In the genomic region with DNA sequence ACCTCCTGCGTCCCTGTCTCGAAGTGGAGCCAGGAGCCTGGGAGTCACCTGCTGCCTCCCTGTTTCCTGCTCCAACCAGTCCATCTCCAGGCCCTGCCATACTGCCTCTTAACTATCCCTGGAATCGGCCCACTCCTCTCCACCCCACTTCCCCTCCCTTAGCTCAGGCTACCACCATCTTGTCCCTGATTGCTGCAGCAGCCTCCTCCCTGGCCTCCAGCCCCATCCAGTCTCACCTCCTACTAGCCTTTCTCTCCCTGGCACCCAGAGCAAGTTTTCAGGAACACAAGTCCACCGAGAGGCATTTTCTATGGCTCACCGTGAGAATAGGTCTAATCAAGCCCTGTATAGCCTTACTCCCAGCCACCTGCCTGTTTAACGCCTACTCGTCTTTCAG, we compare ENCODE assay signal across 7 cellular contexts. TPM values are rescaled to one million over a fixed set of nuclear protein-coding genes. Genes with fewer than 3 reads are reported as not detected.
A peak's percentile ranks its signal among the peaks of the same experiment; 100 is the strongest.
DNase-seq lines count a peak whose midpoint lies in the region; ATAC-seq and TF ChIP-seq lines count a peak whose summit lies in the region.

No MANE protein-coding gene starts in this region.

- H3K27ac ChIP-seq in iPS-18a (ENCODE audit: low read length), result no peak overlapping the region

- peaks cover 38% of the 10 kb centered on the region for H3K4me1 Mint-ChIP-seq in activated B cell treated with CpG ODN at 0.5 μM for 24 hours
- H3K4me1 Mint-ChIP-seq in stimulated activated effector memory CD8-positive, alpha-beta T cell treated with anti-CD3 and anti-CD28 coated beads, Interleukin-12 subunit alpha, Interleukin-12 subunit beta, amount 100 ng/mL, for 72 hours, result peaks cover 32% of the 10 kb centered on the region

- H3K27ac Mint-ChIP-seq in activated B cell treated with CpG ODN at 0.5 μM for 24 hours, result peak overlapping the region; percentile 77
- peak overlapping the region; percentile 87 for H3K27ac Mint-ChIP-seq in stimulated activated effector memory CD8-positive, alpha-beta T cell treated with anti-CD3 and anti-CD28 coated beads, Interleukin-12 subunit alpha, Interleukin-12 subunit beta, amount 100 ng/mL, for 72 hours

- no peaks in the 10 kb centered on the region for H3K9me3 ChIP-seq in iPS-18a (ENCODE audit: control insufficient read depth, low read depth, low read length)

- POLR2A ChIA-PET in activated B cell treated with CpG ODN at 0.5 μM for 24 hours (lab: Charles Lee), result interaction anchor here (0.5 to 3.2 kb wide), 6 partner anchors 11 to 210 kb away, joined by 3 to 43 read pairs (median 6); partner anchors contain the start of gene P2RX1

- H3K36me3 ChIP-seq in iPS-18a (ENCODE audit: control insufficient read depth, low read depth, low read length), result no peaks in the 10 kb centered on the region

- no peaks in the 10 kb centered on the region for H3K36me3 Mint-ChIP-seq in activated B cell treated with CpG ODN at 0.5 μM for 24 hours (ENCODE audit: low read depth)
- peaks cover 9% of the 10 kb centered on the region for H3K36me3 Mint-ChIP-seq in stimulated activated effector memory CD8-positive, alpha-beta T cell treated with anti-CD3 and anti-CD28 coated beads, Interleukin-12 subunit alpha, Interleukin-12 subunit beta, amount 100 ng/mL, for 72 hours

- intact Hi-C loops in activated B cell treated with CpG ODN at 0.5 μM for 24 hours (cut with micrococcal nuclease), result loop anchor here (1.0 kb wide), 4 partner anchors 11 to 70 kb away; partner anchors contain the start of gene NCBP3

- peaks cover 4% of the 10 kb centered on the region for H3K27me3 ChIP-seq in iPS-18a (ENCODE audit: control insufficient read depth, insufficient read depth, low read length)

- H3K4me1 ChIP-seq in iPS-18a (ENCODE audit: control insufficient read depth, low read depth, low read length), result peaks cover 6% of the 10 kb centered on the region

- peak overlapping the region; percentile 78; the same call in 1 of the 2 replicates for H3K4me3 ChIP-seq in HFF-Myc (replicated peaks; ENCODE audit: low read depth, low read length)
- peak overlapping the region; percentile 62 for H3K4me3 ChIP-seq in iPS-18a (ENCODE audit: low read length)

- no peaks in the 10 kb centered on the region for H3K9me3 Mint-ChIP-seq in activated B cell treated with CpG ODN at 0.5 μM for 24 hours
- H3K9me3 Mint-ChIP-seq in stimulated activated effector memory CD8-positive, alpha-beta T cell treated with anti-CD3 and anti-CD28 coated beads, Interleukin-12 subunit alpha, Interleukin-12 subunit beta, amount 100 ng/mL, for 72 hours, result no peaks in the 10 kb centered on the region

- CTCF ChIA-PET in activated B cell treated with CpG ODN at 0.5 μM for 24 hours (lab: Charles Lee), result interaction anchor here (1.0 to 1.9 kb wide), 3 partner anchors 14 to 156 kb away, joined by 3 to 5 read pairs (median 4); partner anchors contain the start of gene P2RX1

- DNase-seq in HFF-Myc (ENCODE audit: extremely low read depth, low read depth), result no peak
- no peak for DNase-seq in activated B cell treated with CpG ODN at 0.5 μM for 24 hours
- DNase-seq in stimulated activated effector memory CD8-positive, alpha-beta T cell treated with anti-CD3 and anti-CD28 coated beads, Interleukin-12 subunit alpha, Interleukin-12 subunit beta, amount 100 ng/mL, for 72 hours (ENCODE audit: low spot score in 2 of 2), result no peak
- DNase-seq in T-helper 9 cell, result no peak
- DNase-seq in NCI-H446 treated with DMSO at 0.1 percent for 48 hours (lab: John Stamatoyannopoulos, UW), result no peak

- ATAC-seq in activated B cell treated with CpG ODN at 0.5 μM for 24 hours (ENCODE audit: low read depth) (no peak), HG02884 (IDR thresholded peaks at IDR 0.05; ENCODE audit: unreplicated experiment) (no peak)
- no peak for ATAC-seq in stimulated activated effector memory CD8-positive, alpha-beta T cell treated with anti-CD3 and anti-CD28 coated beads, Interleukin-12 subunit alpha, Interleukin-12 subunit beta, amount 100 ng/mL, for 72 hours

- H3K4me3 Mint-ChIP-seq in activated B cell treated with CpG ODN at 0.5 μM for 24 hours, result peak overlapping the region; percentile 81
- peak overlapping the region; percentile 71 for H3K4me3 Mint-ChIP-seq in stimulated activated effector memory CD8-positive, alpha-beta T cell treated with anti-CD3 and anti-CD28 coated beads, Interleukin-12 subunit alpha, Interleukin-12 subunit beta, amount 100 ng/mL, for 72 hours

- TF ChIP-seq CTCF in HFF-Myc (IDR thresholded peaks at IDR 0.05; ENCODE audit: low read depth, low read length, missing control alignments) (no peak), activated B cell treated with CpG ODN at 0.5 μM for 24 hours (IDR thresholded peaks at IDR 0.05) (no peak)

- no peaks in the 10 kb centered on the region for H3K27me3 Mint-ChIP-seq in activated B cell treated with CpG ODN at 0.5 μM for 24 hours

- H3K9ac ChIP-seq in iPS-18a (ENCODE audit: low read length), result peak overlapping the region; percentile 28

RNA-seq across cellular contexts. Expression of gene CAMKK1, which starts 0.9 kb away (rescaled TPM):
- 4.3 and 6.1 TPM in 2 replicates for total RNA-seq in activated B cell treated with CpG ODN at 0.5 μM for 24 hours

RNA-seq across cellular contexts. Expression of gene P2RX1, which starts 22.5 kb away (rescaled TPM):
- total RNA-seq in activated B cell treated with CpG ODN at 0.5 μM for 24 hours, result 22.0 and 26.0 TPM in 2 replicates

RNA-seq across cellular contexts. Expression of gene NCBP3, which starts 47.7 kb away (rescaled TPM):
- 49.5 TPM in 2 replicates for total RNA-seq in activated B cell treated with CpG ODN at 0.5 μM for 24 hours
